Comparison of ENCODE assay signal across 17 cellular contexts in genomic region chr6:96604420-96604819, GRCh38.
DNase-seq lines count a peak whose midpoint lies in the region; ATAC-seq and TF ChIP-seq lines count a peak whose summit lies in the region.
"Had no signal": no experiment of that assay in that cellular context is flagged by ENCODE, and none has a peak within 500 bp of the region (broad histone marks: within the 10 kb centered on the region; RNA-seq: fewer than 3 reads in every experiment).

No MANE protein-coding gene starts in this region.

- ATAC-seq in HG02678 (IDR thresholded peaks at IDR 0.05; ENCODE audit: unreplicated experiment) (peak; percentile 45), GM18861 (IDR thresholded peaks at IDR 0.05; ENCODE audit: unreplicated experiment) (no peak), HG02798 (IDR thresholded peaks at IDR 0.05; ENCODE audit: poor library complexity, unreplicated experiment) (no peak)
- ATAC-seq: A549, T-helper 17 cell had no signal

- H3K27ac ChIP-seq in WERI-Rb-1 = peak overlapping the region; percentile 35; the same call in 1 of the 2 replicates
- H3K27ac ChIP-seq: A549, C4-2B, RWPE1 had no signal

- H3K4me3 ChIP-seq in WERI-Rb-1 (ENCODE audit: low read depth, low read length) = no peak overlapping the region
- H3K4me3 ChIP-seq: A549, HAP-1 had no signal

- DNase-seq in DMS79 treated with DMSO at 0.1 percent for 48 hours (lab: John Stamatoyannopoulos, UW) (peak; percentile 93), NCI-H2107 (lab: John Stamatoyannopoulos, UW) (peak; percentile 31), WERI-Rb-1 (no peak), RKO (ENCODE audit: low spot score) (no peak), Ammon's horn (ENCODE audit: low spot score) (no peak)
- DNase-seq: DMS153, NCI-H2081 treated with DMSO at 0.1 percent for 48 hours, NCI-H510A treated with DMSO at 0.1 percent for 48 hours, OCI-M1, T-helper 17 cell had no signal

- TF ChIP-seq CTCF in WERI-Rb-1 (IDR thresholded peaks at IDR 0.05; ENCODE audit: low read depth, low read length) = no peak

- H3K27me3 ChIP-seq in WERI-Rb-1 (ENCODE audit: insufficient read depth, low read depth, severe bottlenecking) = no peaks in the 10 kb centered on the region

- H3K36me3 ChIP-seq in WERI-Rb-1 = no peaks in the 10 kb centered on the region
- H3K36me3 ChIP-seq: HAP-1 had no signal

- H3K9me3 ChIP-seq in WERI-Rb-1 (ENCODE audit: severe bottlenecking) = no peaks in the 10 kb centered on the region
- H3K9me3 ChIP-seq: A549, HAP-1 had no signal

Comparison
In these comparisons a context has a peak if more than half of its experiments do, and no peak if none do; other contexts are left out.
1. DNase-seq: peak in DMS79 treated with DMSO at 0.1 percent for 48 hours (single experiment) and NCI-H2107 (single experiment); none in WERI-Rb-1 (single experiment), RKO (single experiment) and Ammon's horn (single experiment).